Comparison of ENCODE assay signal across 11 cellular contexts in genomic region chr6:2630362-2630761, GRCh38.
DNase-seq lines count a peak whose midpoint lies in the region; ATAC-seq, FAIRE-seq and TF ChIP-seq lines count a peak whose summit lies in the region.
"Had no signal": no experiment of that assay in that cellular context is flagged by ENCODE, and none has a peak within 500 bp of the region (broad histone marks: within the 10 kb centered on the region; RNA-seq: fewer than 3 reads in every experiment).

No MANE protein-coding gene starts in this region.

- in situ Hi-C loops in HepG2 (cut with HindIII; ENCODE audit: extremely low pct_ligation_motif_present, low pct_unique_long_range_greater_than_20kb): loop anchor here (5.0 to 10.0 kb wide), 2 partner anchors 426 to 1038 kb away; no protein-coding TSS in a partner anchor

- no peak overlapping the region for H3K4me3 ChIP-seq in MG63
- H3K4me3 ChIP-seq in breast epithelium: no peak overlapping the region
- no peak overlapping the region for H3K4me3 ChIP-seq in HepG2 (replicated peaks in 1 of 3; ENCODE audit: insufficient read depth in 1 of 3, low read depth in 2 of 3, low read length in 3 of 3)
- H3K4me3 ChIP-seq in spleen: no peak overlapping the region
- H3K4me3 ChIP-seq: heart left ventricle, prostate gland had no signal

- no peak for TF ChIP-seq POLR2A in breast epithelium (IDR thresholded peaks at IDR 0.05)
- TF ChIP-seq POLR2A in HepG2 (IDR thresholded peaks at IDR 0.05; ENCODE audit: insufficient read depth in 1 of 2, low read depth in 2 of 2, low read length in 2 of 2): no peak
- TF ChIP-seq POLR2A in spleen (IDR thresholded peaks at IDR 0.05): no peak

- BruUV-seq in HepG2 (replicated peaks; lab: Mats Ljungman, UMichigan): no TSS peak

- ATAC-seq in HepG2: peak; percentile 47
- ATAC-seq in GM19452 (IDR thresholded peaks at IDR 0.05; ENCODE audit: unreplicated experiment): no peak

- no peak for FAIRE-seq in HepG2 (lab: Jason Lieb, UNC)

- H3K79me2 ChIP-seq in HepG2 (ENCODE audit: insufficient read depth, low read length): no peaks in the 10 kb centered on the region

- WGBS in HepG2 (ENCODE audit: low lambda C conversion rate): 10% methylated on average over 6 of the region's 6 CpGs
- 72 to 87% (median 81%) methylated on average over 6 of the region's 6 CpGs for WGBS in spleen, 5 donors

- H3K27me3 ChIP-seq in MG63: no peaks in the 10 kb centered on the region
- H3K27me3 ChIP-seq in breast epithelium: no peaks in the 10 kb centered on the region
- H3K27me3 ChIP-seq in HepG2 (ENCODE audit: control insufficient read depth in 1 of 2, insufficient read depth in 2 of 2, low read length in 2 of 2): peaks cover 0 to 44% of the 10 kb centered on the region in 2 experiments
- peaks cover 0 to 21% (median 0%) of the 10 kb centered on the region in 7 donors for H3K27me3 ChIP-seq in spleen (replicated peaks in 1 of 7)
- H3K27me3 ChIP-seq: heart left ventricle had no signal

- H3K9ac ChIP-seq in HepG2 (ENCODE audit: insufficient read depth, low read depth, low read length): no peak overlapping the region

- DNase-seq in AG09319 (ENCODE audit: extremely low read depth, low read depth): peak; percentile 76
- peak; percentile 89 for DNase-seq in MG63
- no peak for DNase-seq in breast epithelium (ENCODE audit: low spot score in 2 of 2)
- peak; percentile 79 for DNase-seq in HepG2 (ENCODE audit: low spot score)
- no peak for DNase-seq in posterior cingulate gyrus
- no peak for DNase-seq in SKM-1 (lab: John Stamatoyannopoulos, UW; ENCODE audit: unreplicated experiment)
- DNase-seq in spleen: no peak
- DNase-seq: NCI-H1417 had no signal

- H3K36me3 ChIP-seq in MG63 (no peaks in the 10 kb centered on the region), breast epithelium (no peaks in the 10 kb centered on the region), HepG2 (replicated peaks in 1 of 2; ENCODE audit: control insufficient read depth in 1 of 2, insufficient read depth in 2 of 2, low read length in 2 of 2) (no peaks in the 10 kb centered on the region), spleen (no peaks in the 10 kb centered on the region)
- H3K36me3 ChIP-seq: heart left ventricle, prostate gland had no signal

- TF ChIP-seq EP300 in HepG2 (IDR thresholded peaks at IDR 0.05; ENCODE audit: low read depth in 2 of 2, low read length in 2 of 2): 0 out of 4 replicates have a peak, but pooled peaks of 1 of the 2 experiments have one; percentile 39
- no peak for TF ChIP-seq EP300 in HepG2 (CRISPR knock-in tag; IDR thresholded peaks at IDR 0.05; ENCODE audit: borderline replicate concordance)

- POLR2A ChIA-PET in HepG2 (lab: Yijun Ruan, JAX): interaction anchor here (1.1 kb wide), 1 partner anchor 41 kb away, joined by 3 read pairs; no protein-coding TSS in a partner anchor

- no peak for TF ChIP-seq CTCF in AG09319 (IDR thresholded peaks at IDR 0.05; ENCODE audit: low read depth, low read length)
- TF ChIP-seq CTCF in breast epithelium (IDR thresholded peaks at IDR 0.05): no peak
- TF ChIP-seq CTCF in HepG2 (CRISPR knock-in tag; IDR thresholded peaks at IDR 0.05): no peak
- no peak for TF ChIP-seq CTCF in spleen (IDR thresholded peaks at IDR 0.05 in 8 of 11, conservative IDR thresholded peaks at IDR 0.05 in 3 of 11)

- intact Hi-C loops in breast epithelium (cut with DNase I; ENCODE audit: low total_unique reads) (loop anchor here (10.0 kb wide), 1 partner anchor 1036 kb away; no protein-coding TSS in a partner anchor), HepG2 (cut with micrococcal nuclease; ENCODE audit: unreplicated experiment) (loop anchor here (5.0 to 10.0 kb wide), 3 partner anchors 64 to 278 kb away; no protein-coding TSS in a partner anchor), posterior cingulate gyrus (cut with DNase I) (loop anchor here (10.0 kb wide), 2 partner anchors 276 to 526 kb away; no protein-coding TSS in a partner anchor), spleen (cut with DNase I; ENCODE audit: low total_unique reads) (loop anchor here (5.0 to 10.0 kb wide), 3 partner anchors 436 to 1033 kb away; no protein-coding TSS in a partner anchor)

- CTCF ChIA-PET in HepG2 (lab: Yijun Ruan, JAX; ENCODE audit: low intra/inter-chr PET ratio, low total read pairs): no interaction called here

- peak overlapping the region; percentile 12; the same call in 1 of the 2 replicates for H3K4me2 ChIP-seq in HepG2 (ENCODE audit: low read depth, low read length)

- H3K9me3 ChIP-seq in MG63: no peaks in the 10 kb centered on the region
- no peaks in the 10 kb centered on the region for H3K9me3 ChIP-seq in breast epithelium
- no peaks in the 10 kb centered on the region for H3K9me3 ChIP-seq in HepG2 (ENCODE audit: low read length)
- no peaks in the 10 kb centered on the region for H3K9me3 ChIP-seq in spleen
- H3K9me3 ChIP-seq: heart left ventricle, prostate gland had no signal

- H3K27ac ChIP-seq in breast epithelium (peak overlapping the region; percentile 30 to 49), HepG2 (ENCODE audit: extremely low read length, insufficient read depth, low read length) (no peak overlapping the region), spleen (no peak overlapping the region)
- H3K27ac ChIP-seq: prostate gland had no signal

- no peaks in the 10 kb centered on the region for H4K20me1 ChIP-seq in HepG2 (ENCODE audit: insufficient read depth, low read length)

- no peak overlapping the region for H2AFZ ChIP-seq in HepG2 (ENCODE audit: low read length)

- TF ChIP-seq RAD21 in HepG2 (CRISPR knock-in tag; IDR thresholded peaks at IDR 0.05): no peak

- H3K4me1 ChIP-seq in breast epithelium: peaks cover 0 to 3% of the 10 kb centered on the region in 2 donors
- peaks cover 31% of the 10 kb centered on the region for H3K4me1 ChIP-seq in HepG2 (ENCODE audit: insufficient read depth, low read length)
- peaks cover 7 to 19% (median 14%) of the 10 kb centered on the region in 6 donors for H3K4me1 ChIP-seq in spleen
- H3K4me1 ChIP-seq: prostate gland had no signal

TF ChIP-seq in HepG2, 621 proteins besides CTCF, POLR2A, EP300 and RAD21 (continues in another document):
- TF ChIP-seq ZBTB21 (CRISPR knock-in tag; IDR thresholded peaks at IDR 0.05): peak; percentile 74
- 0 out of 2 replicates have a peak, but pooled peaks have one; percentile 26 for TF ChIP-seq FOSL1 (CRISPR knock-in tag; IDR thresholded peaks at IDR 0.05; ENCODE audit: borderline replicate concordance)
- peak; percentile 39; the same call in 1 of the 2 replicates for TF ChIP-seq KAT8 (CRISPR knock-in tag; IDR thresholded peaks at IDR 0.05)
- TF ChIP-seq ZNF556 (CRISPR knock-in tag; IDR thresholded peaks at IDR 0.05; ENCODE audit: borderline replicate concordance): no peak
- TF ChIP-seq THAP8 (CRISPR knock-in tag; IDR thresholded peaks at IDR 0.05; ENCODE audit: borderline replicate concordance): no peak
- peak; percentile 71 to 82 for TF ChIP-seq MAFK (conservative IDR thresholded peaks at IDR 0.05 in 1 of 2, IDR thresholded peaks at IDR 0.05 in 1 of 2; ENCODE audit: low read length in 2 of 2)
- no peak for TF ChIP-seq ZNF557 (CRISPR knock-in tag; IDR thresholded peaks at IDR 0.05)
- peak; percentile 39 for TF ChIP-seq SOX5 (CRISPR knock-in tag; IDR thresholded peaks at IDR 0.05; ENCODE audit: borderline replicate concordance)
- no peak for TF ChIP-seq TOE1 (CRISPR knock-in tag; IDR thresholded peaks at IDR 0.05)
- TF ChIP-seq TFE3 (CRISPR knock-in tag; IDR thresholded peaks at IDR 0.05): peak; percentile 73; the same call in 1 of the 2 replicates
- no peak for TF ChIP-seq ZNF451 (CRISPR knock-in tag; IDR thresholded peaks at IDR 0.05)
- TF ChIP-seq, protein P1, sequence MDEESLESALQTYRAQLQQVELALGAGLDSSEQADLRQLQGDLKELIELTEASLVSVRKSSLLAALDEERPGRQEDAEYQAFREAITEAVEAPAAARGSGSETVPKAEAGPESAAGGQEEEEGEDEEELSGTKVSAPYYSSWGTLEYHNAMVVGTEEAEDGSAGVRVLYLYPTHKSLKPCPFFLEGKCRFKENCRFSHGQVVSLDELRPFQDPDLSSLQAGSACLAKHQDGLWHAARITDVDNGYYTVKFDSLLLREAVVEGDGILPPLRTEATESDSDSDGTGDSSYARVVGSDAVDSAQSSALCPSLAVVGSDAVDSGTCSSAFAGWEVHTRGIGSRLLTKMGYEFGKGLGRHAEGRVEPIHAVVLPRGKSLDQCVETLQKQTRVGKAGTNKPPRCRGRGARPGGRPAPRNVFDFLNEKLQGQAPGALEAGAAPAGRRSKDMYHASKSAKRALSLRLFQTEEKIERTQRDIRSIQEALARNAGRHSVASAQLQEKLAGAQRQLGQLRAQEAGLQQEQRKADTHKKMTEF (CRISPR knock-in tag; IDR thresholded peaks at IDR 0.05): 0 out of 2 replicates have a peak, but pooled peaks have one; percentile 33
- TF ChIP-seq FOXA3 (CRISPR knock-in tag; IDR thresholded peaks at IDR 0.05): peak; percentile 51; the same call in 1 of the 2 replicates

Comparison
In these comparisons a context has a peak if more than half of its experiments do, and no peak if none do; other contexts are left out.
1. DNase-seq: peak in AG09319 (single experiment), MG63 (single experiment) and HepG2 (single experiment); none in breast epithelium (0 of 2), posterior cingulate gyrus (0 of 10), SKM-1 (single experiment) and spleen (single experiment).
2. H3K27ac ChIP-seq: peak in breast epithelium (2 of 2); none in HepG2 (single experiment) and spleen (0 of 8).